In genomic region chr11:114164546-114164945, GRCh38 we compare ENCODE assay signal across 13 cellular contexts.
A peak's percentile ranks its signal among the peaks of the same experiment; 100 is the strongest.
DNase-seq lines count a peak whose midpoint lies in the region; ATAC-seq and TF ChIP-seq lines count a peak whose summit lies in the region.
"Had no signal": no experiment of that assay in that cellular context is flagged by ENCODE, and none has a peak within 500 bp of the region (broad histone marks: within the 10 kb centered on the region; RNA-seq: fewer than 3 reads in every experiment).

No MANE protein-coding gene starts in this region.

- no peaks in the 10 kb centered on the region for H3K27me3 ChIP-seq in CD4-positive, alpha-beta memory T cell (ENCODE audit: insufficient read depth, low read length)
- no peaks in the 10 kb centered on the region for H3K27me3 ChIP-seq in adrenal gland
- no peaks in the 10 kb centered on the region for H3K27me3 ChIP-seq in lower lobe of right lung (ENCODE audit: low read depth)
- H3K27me3 ChIP-seq in spleen (replicated peaks in 1 of 7): no peaks in the 10 kb centered on the region
- peaks cover 2% of the 10 kb centered on the region for H3K27me3 ChIP-seq in MG63

- POLR2A ChIA-PET in CD4-positive, alpha-beta memory T cell (lab: Charles Lee; ENCODE audit: partially characterized antibody): interaction anchor here (1.1 to 10.9 kb wide), 2 partner anchors 18 to 86 kb away, joined by 3 to 222 read pairs; no protein-coding TSS in a partner anchor

- no peak overlapping the region for H3K4me3 ChIP-seq in CD4-positive, alpha-beta memory T cell (ENCODE audit: low read length in 2 of 2)
- no peak overlapping the region for H3K4me3 ChIP-seq in adrenal gland
- H3K4me3 ChIP-seq in lower lobe of right lung: no peak overlapping the region
- no peak overlapping the region for H3K4me3 ChIP-seq in spleen
- H3K4me3 ChIP-seq in MG63: no peak overlapping the region
- H3K4me3 ChIP-seq: mucosa of descending colon had no signal

- H3K9me3 ChIP-seq in CD4-positive, alpha-beta memory T cell (ENCODE audit: control insufficient read depth in 1 of 2, low read length in 2 of 2): no peaks in the 10 kb centered on the region
- H3K9me3 ChIP-seq in adrenal gland (replicated peaks in 1 of 3) (no peaks in the 10 kb centered on the region), lower lobe of right lung (no peaks in the 10 kb centered on the region), spleen (no peaks in the 10 kb centered on the region), MG63 (no peaks in the 10 kb centered on the region)
- H3K9me3 ChIP-seq: mucosa of descending colon had no signal

- CTCF ChIA-PET in CD4-positive, alpha-beta memory T cell (lab: Charles Lee; ENCODE audit: partially characterized antibody): interaction anchor here (11.0 kb wide), 1 partner anchor 19 kb away, joined by 106 read pairs; no protein-coding TSS in a partner anchor

- no peak for DNase-seq in CD4-positive, alpha-beta memory T cell
- DNase-seq in adrenal gland (peak in 1 of 7 donors; percentile 13), lower lobe of right lung (no peak), spleen (no peak), NOMO-1 (lab: John Stamatoyannopoulos, UW; ENCODE audit: unreplicated experiment in 2 of 2) (no peak), MG63 (no peak), H4 (ENCODE audit: low spot score) (no peak)
- DNase-seq: activated T-cell treated with anti-CD3 and anti-CD28 coated beads, Interleukin-2, amount 50 U/mL, for 4 hours; HCEC 1CT; mucosa of descending colon; NCI-H2171; stimulated activated CD4-positive, alpha-beta T cell treated with anti-CD3 and anti-CD28 coated beads, Interleukin-4, amount 100 ng/mL, for 1 hour had no signal

- no peak overlapping the region for H3K27ac ChIP-seq in CD4-positive, alpha-beta memory T cell (ENCODE audit: low read depth, low read length)
- H3K27ac ChIP-seq in adrenal gland (peak overlapping the region; percentile 95 to 99 (median 98)), lower lobe of right lung (peak overlapping the region; percentile 97), spleen (peak overlapping the region; percentile 63 to 92 (median 89))

- ATAC-seq in lower lobe of right lung (no peak), HG03095 (IDR thresholded peaks at IDR 0.05; ENCODE audit: unreplicated experiment) (no peak)
- ATAC-seq: activated T-cell treated with anti-CD3 and anti-CD28 coated beads, Interleukin-2, amount 50 U/mL, for 4 hours had no signal

- intact Hi-C loops in CD4-positive, alpha-beta memory T cell (cut with micrococcal nuclease): loop anchor here (5.0 to 10.0 kb wide), 3 partner anchors 273 to 850 kb away; partner anchors contain the start of genes CLDN25, REXO2, TTC12 and ZW10
- intact Hi-C loops in adrenal gland (cut with DNase I) (no loop called here), lower lobe of right lung (cut with DNase I) (no loop called here), spleen (cut with DNase I; ENCODE audit: low total_unique reads) (no loop called here)

- H3K36me3 Mint-ChIP-seq in CD4-positive, alpha-beta memory T cell: peaks cover 0 to 3% of the 10 kb centered on the region in 2 donors

- no peaks in the 10 kb centered on the region for H3K9me3 Mint-ChIP-seq in CD4-positive, alpha-beta memory T cell
- H3K9me3 Mint-ChIP-seq: activated T-cell treated with anti-CD3 and anti-CD28 coated beads, Interleukin-2, amount 50 U/mL, for 4 hours had no signal

- no peak for TF ChIP-seq CTCF in adrenal gland (IDR thresholded peaks at IDR 0.05)
- no peak for TF ChIP-seq CTCF in lower lobe of right lung (IDR thresholded peaks at IDR 0.05)
- TF ChIP-seq CTCF in spleen (IDR thresholded peaks at IDR 0.05 in 8 of 11, conservative IDR thresholded peaks at IDR 0.05 in 3 of 11): no peak

- H3K27ac Mint-ChIP-seq in CD4-positive, alpha-beta memory T cell: peak overlapping the region in 5 of 7 donors; percentile 8 to 81 (median 67)

- H3K36me3 ChIP-seq in CD4-positive, alpha-beta memory T cell (ENCODE audit: insufficient read depth, low read length): no peaks in the 10 kb centered on the region
- H3K36me3 ChIP-seq in adrenal gland (replicated peaks in 1 of 2) (no peaks in the 10 kb centered on the region), lower lobe of right lung (no peaks in the 10 kb centered on the region), spleen (no peaks in the 10 kb centered on the region), MG63 (no peaks in the 10 kb centered on the region)

- WGBS in adrenal gland, 4 donors: 89 to 94% (median 91%) methylated on average over 9 of the region's 9 CpGs
- WGBS in spleen, 5 donors: 90 to 96% (median 95%) methylated on average over 9 of the region's 9 CpGs

- H3K4me1 Mint-ChIP-seq in CD4-positive, alpha-beta memory T cell: peaks cover 72 to 100% (median 92%) of the 10 kb centered on the region in 4 donors

- H3K4me1 ChIP-seq in CD4-positive, alpha-beta memory T cell (ENCODE audit: insufficient read depth, low read length): peaks cover 85% of the 10 kb centered on the region
- H3K4me1 ChIP-seq in adrenal gland (replicated peaks in 1 of 2) (peaks cover 93 to 95% of the 10 kb centered on the region in 2 donors), lower lobe of right lung (peaks cover 95% of the 10 kb centered on the region), spleen (peaks cover 57 to 100% (median 98%) of the 10 kb centered on the region in 6 donors)

- no peaks in the 10 kb centered on the region for H3K27me3 Mint-ChIP-seq in CD4-positive, alpha-beta memory T cell

- TF ChIP-seq POLR2A in adrenal gland (IDR thresholded peaks at IDR 0.05) (no peak), spleen (IDR thresholded peaks at IDR 0.05) (no peak)

- H3K4me3 Mint-ChIP-seq in CD4-positive, alpha-beta memory T cell: peak overlapping the region in 2 of 8 donors; percentile 2 to 14
- H3K4me3 Mint-ChIP-seq: activated T-cell treated with anti-CD3 and anti-CD28 coated beads, Interleukin-2, amount 50 U/mL, for 4 hours had no signal
